ENCODE assay signal across 20 cellular contexts in genomic region chr19:51047031-51047335, GRCh38. TPM values are rescaled to one million over a fixed set of nuclear protein-coding genes. Genes with fewer than 3 reads are reported as not detected.
DNase-seq lines count a peak whose midpoint lies in the region; ATAC-seq and TF ChIP-seq lines count a peak whose summit lies in the region.
"Had no signal": no experiment of that assay in that cellular context is flagged by ENCODE, and none has a peak within 500 bp of the region (broad histone marks: within the 10 kb centered on the region; RNA-seq: fewer than 3 reads in every experiment).

No MANE protein-coding gene starts in this region.

- TF ChIP-seq CTCF in endodermal cell (conservative IDR thresholded peaks at IDR 0.05) = no peak

- peaks cover 14% of the 10 kb centered on the region for H3K4me1 Mint-ChIP-seq in endodermal cell
- H3K4me1 Mint-ChIP-seq: CD4-positive, alpha-beta memory T cell had no signal

- no peaks in the 10 kb centered on the region for H3K4me1 ChIP-seq in endodermal cell (ENCODE audit: control insufficient read depth, insufficient read depth, low read length)
- H3K4me1 ChIP-seq in iPS-20b (ENCODE audit: insufficient read depth, low read length) = peaks cover 7% of the 10 kb centered on the region; the same call in 1 of the 2 replicates
- H3K4me1 ChIP-seq: SJCRH30 had no signal

- DNase-seq in DMS153 treated with DMSO at 0.1 percent for 48 hours (lab: John Stamatoyannopoulos, UW; ENCODE audit: unreplicated experiment) (peak; percentile 90), DMS153 (lab: John Stamatoyannopoulos, UW) (no peak), NCI-H2029 (lab: John Stamatoyannopoulos, UW) (peak; percentile 94), endodermal cell (no peak), NCI-H524 treated with DMSO at 0.1 percent for 48 hours (lab: John Stamatoyannopoulos, UW) (no peak)
- no peak for DNase-seq in activated CD4-positive, CD25-positive, alpha-beta regulatory T cell treated with anti-CD3 and anti-CD28 coated beads, Interleukin-2, amount 50 U/mL, for 72 hours
- DNase-seq: 8988T; Calu3; CD4-positive, alpha-beta memory T cell; DND-41; GDM1; GOT3; HFFc6; NCI-H2081 treated with DMSO at 0.1 percent for 48 hours; NCI-H446; SJCRH30 had no signal

- peaks cover 10% of the 10 kb centered on the region for H3K9me3 Mint-ChIP-seq in endodermal cell

- H3K36me3 Mint-ChIP-seq in endodermal cell (ENCODE audit: low read depth) = no peaks in the 10 kb centered on the region
- H3K36me3 Mint-ChIP-seq: CD4-positive, alpha-beta memory T cell had no signal

- no peak for ATAC-seq in HG02870 (IDR thresholded peaks at IDR 0.05; ENCODE audit: unreplicated experiment)

- H3K27ac ChIP-seq in endodermal cell (ENCODE audit: low read depth, low read length) (no peak overlapping the region), iPS-20b (ENCODE audit: low read length) (peak overlapping the region; percentile 43)
- H3K27ac ChIP-seq: RWPE1, SJCRH30 had no signal

- H3K27me3 ChIP-seq in endodermal cell (ENCODE audit: control insufficient read depth, insufficient read depth, low read length, poor library complexity, severe bottlenecking) (no peaks in the 10 kb centered on the region), iPS-20b (ENCODE audit: insufficient read depth, low read length) (no peaks in the 10 kb centered on the region)
- H3K27me3 ChIP-seq: SJCRH30 had no signal

- no peak overlapping the region for H3K9ac ChIP-seq in endodermal cell (ENCODE audit: extremely low read depth, low read length, poor library complexity, severe bottlenecking)
- peak overlapping the region; percentile 67; the same call in 1 of the 2 replicates for H3K9ac ChIP-seq in iPS-20b (ENCODE audit: low read depth, low read length)

- no peak overlapping the region for H3K4me3 Mint-ChIP-seq in endodermal cell
- H3K4me3 Mint-ChIP-seq: CD4-positive, alpha-beta memory T cell; HFFc6 had no signal

- H3K36me3 ChIP-seq in endodermal cell (ENCODE audit: control insufficient read depth, insufficient read depth, low read length) (no peaks in the 10 kb centered on the region), iPS-20b (ENCODE audit: insufficient read depth, low read depth, low read length) (no peaks in the 10 kb centered on the region)
- H3K36me3 ChIP-seq: SJCRH30 had no signal

- 28 to 59% methylated on average over 2 to 4 of the region's 4 CpGs for WGBS in endodermal cell (ENCODE audit: insufficient coverage in 1 of 2, insufficient read length in 1 of 2), 2 experiments

- H3K9me3 ChIP-seq in endodermal cell (ENCODE audit: control insufficient read depth, low read length) (no peaks in the 10 kb centered on the region), iPS-20b (ENCODE audit: insufficient read depth, low read depth, low read length) (no peaks in the 10 kb centered on the region)
- H3K9me3 ChIP-seq: SJCRH30 had no signal

- H3K27ac Mint-ChIP-seq in endodermal cell = peak overlapping the region; percentile 56
- H3K27ac Mint-ChIP-seq: CD4-positive, alpha-beta memory T cell; HFFc6 had no signal

- H3K27me3 Mint-ChIP-seq in endodermal cell (ENCODE audit: insufficient read depth) = no peaks in the 10 kb centered on the region

- H3K4me3 ChIP-seq in endodermal cell (ENCODE audit: low read length) (no peak overlapping the region), iPS-20b (ENCODE audit: low read length) (peak overlapping the region; percentile 53; the same call in 1 of the 2 replicates)
- H3K4me3 ChIP-seq: SJCRH30 had no signal

RNA-seq across cellular contexts. Expression of gene KLK12, which starts 12.2 kb away (rescaled TPM):
- total RNA-seq in endodermal cell = not detected
- polyA plus RNA-seq in endodermal cell (2013, experiment 1 of 2) = not detected
- polyA plus RNA-seq in endodermal cell (2013, experiment 2 of 2) = not detected
- total RNA-seq: Calu3; CD4-positive, alpha-beta memory T cell; HFFc6; SJCRH30 had no signal
- polyA plus RNA-seq: BJ; CD4-positive, alpha-beta memory T cell had no signal

RNA-seq across cellular contexts. Expression of gene KLK13, which starts 17.9 kb away (rescaled TPM):
- 1 to 10 TPM in 1 of 2 donors, under 1 TPM in 1; 0.42 to 3.4 TPM for total RNA-seq in endodermal cell
- polyA plus RNA-seq in endodermal cell (2013, experiment 1 of 2) = not detected
- polyA plus RNA-seq in endodermal cell (2013, experiment 2 of 2) = not detected
- total RNA-seq: Calu3; CD4-positive, alpha-beta memory T cell; HFFc6; SJCRH30 had no signal
- polyA plus RNA-seq: BJ; CD4-positive, alpha-beta memory T cell had no signal

RNA-seq across cellular contexts. Expression of gene KLK11, which starts 20.6 kb away (rescaled TPM):
- 1 to 10 TPM in 1 of 2 donors, under 1 TPM in 1; 0.29 to 2.5 TPM for total RNA-seq in endodermal cell
- polyA plus RNA-seq in endodermal cell (2013, experiment 1 of 2) = not detected
- not detected for polyA plus RNA-seq in endodermal cell (2013, experiment 2 of 2)
- total RNA-seq: CD4-positive, alpha-beta memory T cell; HFFc6; SJCRH30 had no signal
- polyA plus RNA-seq: BJ; CD4-positive, alpha-beta memory T cell had no signal

RNA-seq across cellular contexts. Expression of gene KLK10, which starts 27.5 kb away (rescaled TPM):
- total RNA-seq in endodermal cell = under 1 TPM; 0.46 to 0.91 TPM
- 0.50 TPM for polyA plus RNA-seq in endodermal cell (2013, experiment 1 of 2)
- polyA plus RNA-seq in endodermal cell (2013, experiment 2 of 2) = 0.21 TPM
- total RNA-seq: CD4-positive, alpha-beta memory T cell; HFFc6; SJCRH30 had no signal
- polyA plus RNA-seq: BJ; CD4-positive, alpha-beta memory T cell had no signal

RNA-seq across cellular contexts. Expression of gene KLK14, which starts 35.7 kb away (rescaled TPM):
- total RNA-seq in endodermal cell = under 1 TPM; 0.55 to 0.71 TPM
- 0.39 TPM for polyA plus RNA-seq in endodermal cell (2013, experiment 1 of 2)
- polyA plus RNA-seq in endodermal cell (2013, experiment 2 of 2) = not detected
- total RNA-seq: SJCRH30 had no signal
- polyA plus RNA-seq: CD4-positive, alpha-beta memory T cell had no signal

Comparison
In these comparisons a context has a peak if more than half of its experiments do, and no peak if none do; other contexts are left out.
1. DNase-seq: peak in DMS153 treated with DMSO at 0.1 percent for 48 hours (single experiment) and NCI-H2029 (single experiment); none in DMS153 (single experiment), endodermal cell (single experiment), activated CD4-positive, CD25-positive, alpha-beta regulatory T cell treated with anti-CD3 and anti-CD28 coated beads, Interleukin-2, amount 50 U/mL, for 72 hours (single experiment) and NCI-H524 treated with DMSO at 0.1 percent for 48 hours (single experiment).